2 cellular contexts compared by ENCODE assay signal in genomic region chr4:20572976-20573375, GRCh38.
TF ChIP-seq lines count a peak whose summit lies in the region.

No MANE protein-coding gene starts in this region.

TF ChIP-seq in GM23338, 12 proteins besides CTCF, POLR2A, EP300 and RAD21:
- TF ChIP-seq REST (IDR thresholded peaks at IDR 0.05; ENCODE audit: unreplicated experiment): no peak
- TF ChIP-seq ZNF114 (CRISPR knock-in tag; IDR thresholded peaks at IDR 0.05): no peak
- TF ChIP-seq CREB1 (CRISPR knock-in tag; IDR thresholded peaks at IDR 0.05; ENCODE audit: low read depth): no peak
- TF ChIP-seq ETS1 (IDR thresholded peaks at IDR 0.05): no peak
- no peak for TF ChIP-seq STAT1 (IDR thresholded peaks at IDR 0.05; ENCODE audit: unreplicated experiment)
- TF ChIP-seq NANOG (IDR thresholded peaks at IDR 0.05; ENCODE audit: borderline replicate concordance): peak; percentile 23; the same call in 1 of the 2 replicates
- peak; percentile 57; the same call in 1 of the 2 replicates for TF ChIP-seq ZNF331 (CRISPR knock-in tag; IDR thresholded peaks at IDR 0.05; ENCODE audit: low read depth)
- no peak for TF ChIP-seq ZNF462 (CRISPR knock-in tag; IDR thresholded peaks at IDR 0.05)
- TF ChIP-seq JUNB (IDR thresholded peaks at IDR 0.05; ENCODE audit: unreplicated experiment): no peak
- no peak for TF ChIP-seq POLR2AphosphoS5 (IDR thresholded peaks at IDR 0.05; ENCODE audit: low read depth)
- no peak for TF ChIP-seq EZH2 (IDR thresholded peaks at IDR 0.05; ENCODE audit: low read depth, unreplicated experiment)

TF ChIP-seq in neural cell, 6 proteins besides CTCF, POLR2A, EP300 and RAD21 (continued from another document):
- no peak for TF ChIP-seq REST (IDR thresholded peaks at IDR 0.05; ENCODE audit: borderline replicate concordance)
- no peak for TF ChIP-seq TAF1 (IDR thresholded peaks at IDR 0.05; ENCODE audit: low read depth)
- TF ChIP-seq EZH2 (IDR thresholded peaks at IDR 0.05; ENCODE audit: borderline replicate concordance, insufficient read depth, low read length, poor library complexity, severe bottlenecking): no peak
- TF ChIP-seq SMC3 (conservative IDR thresholded peaks at IDR 0.05; ENCODE audit: poor library complexity): no peak
- TF ChIP-seq POLR2AphosphoS5 (IDR thresholded peaks at IDR 0.05): no peak
